In the genomic region with DNA sequence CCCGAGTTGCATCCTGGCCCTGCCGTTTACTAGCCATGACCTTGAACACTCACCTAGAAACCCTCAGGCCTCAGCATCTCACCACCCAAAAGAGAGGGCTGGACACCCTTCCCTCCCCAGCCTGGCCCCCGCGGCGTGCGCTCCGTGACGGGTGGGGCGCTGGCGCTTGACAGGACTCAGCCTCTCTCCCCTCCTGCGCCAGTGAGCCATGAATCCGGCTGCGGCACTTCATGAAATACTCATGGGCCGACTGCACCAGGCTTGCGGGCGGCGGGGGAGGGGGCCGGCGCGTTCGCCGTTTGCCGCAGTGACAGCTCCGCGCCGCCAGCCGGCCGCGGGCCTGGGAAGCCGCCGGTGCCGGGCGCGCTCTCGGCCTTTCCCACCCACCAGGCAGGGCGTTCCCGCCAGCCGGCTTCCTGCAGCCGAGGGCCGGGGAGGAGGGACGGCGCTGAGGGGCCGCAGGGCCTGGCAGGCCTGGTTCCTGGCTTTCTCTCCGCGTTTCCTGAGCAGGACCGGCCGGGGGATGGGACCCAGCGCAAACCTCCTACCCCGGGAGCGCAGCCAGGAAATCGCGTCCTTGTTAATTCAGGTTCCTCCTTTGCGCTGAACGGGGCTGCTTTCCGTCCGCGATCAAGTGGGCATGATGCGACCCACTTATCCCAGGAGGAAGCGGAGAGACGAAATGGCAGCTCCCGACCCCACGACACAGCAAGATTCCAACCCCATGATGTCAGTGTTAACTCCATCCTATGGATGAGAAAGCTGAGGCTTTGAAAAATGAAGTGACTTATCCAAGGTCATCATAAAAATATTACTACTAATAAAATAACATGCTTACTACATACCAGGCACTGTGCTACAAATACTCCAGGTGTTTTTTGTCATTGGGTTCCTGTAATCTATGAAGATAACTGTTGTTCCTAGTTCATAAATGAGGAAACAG, we compare ENCODE assay signal across 1 cellular context.
A peak's percentile ranks its signal among the peaks of the same experiment; 100 is the strongest.
TF ChIP-seq lines count a peak whose summit lies in the region.

No MANE protein-coding gene starts in this region.

TF ChIP-seq in H1, 55 proteins besides CTCF, POLR2A, EP300 and RAD21:
- TF ChIP-seq EGR1 (IDR thresholded peaks at IDR 0.05; ENCODE audit: borderline replicate concordance, low read depth, low read length) (no peak), ASH2L (IDR thresholded peaks at IDR 0.05; ENCODE audit: low read length) (peak; percentile 66), RBBP5 (IDR thresholded peaks at IDR 0.05; ENCODE audit: borderline replicate concordance, low read depth, low read length) (peak; percentile 78; the same call in 1 of the 2 replicates), SIN3A (conservative IDR thresholded peaks at IDR 0.05 in 1 of 2, IDR thresholded peaks at IDR 0.05 in 1 of 2; ENCODE audit: low read depth in 1 of 2, low read length in 2 of 2) (peak in 1 of 2 experiments; percentile 80; a peak in 2 of 4 replicates), CTBP2 (IDR thresholded peaks at IDR 0.05; ENCODE audit: borderline replicate concordance, insufficient read depth, insufficient read length, low read length) (no peak), KDM4A (IDR thresholded peaks at IDR 0.05; ENCODE audit: low read depth, low read length, severe bottlenecking) (peak; percentile 78), RFX5 (IDR thresholded peaks at IDR 0.05; ENCODE audit: borderline replicate concordance, low read depth, low read length) (no peak), SRF (IDR thresholded peaks at IDR 0.05; ENCODE audit: low read depth, low read length) (0 out of 2 replicates have a peak, but pooled peaks have one; percentile 9), TAF1 (IDR thresholded peaks at IDR 0.05; ENCODE audit: low read depth, low read length) (peak; percentile 50; the same call in 1 of the 2 replicates), SUZ12 (IDR thresholded peaks at IDR 0.05; ENCODE audit: low read length) (peak; percentile 49; the same call in 1 of the 2 replicates)
- TF ChIP-seq, protein P1, sequence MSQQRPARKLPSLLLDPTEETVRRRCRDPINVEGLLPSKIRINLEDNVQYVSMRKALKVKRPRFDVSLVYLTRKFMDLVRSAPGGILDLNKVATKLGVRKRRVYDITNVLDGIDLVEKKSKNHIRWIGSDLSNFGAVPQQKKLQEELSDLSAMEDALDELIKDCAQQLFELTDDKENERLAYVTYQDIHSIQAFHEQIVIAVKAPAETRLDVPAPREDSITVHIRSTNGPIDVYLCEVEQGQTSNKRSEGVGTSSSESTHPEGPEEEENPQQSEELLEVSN (IDR thresholded peaks at IDR 0.05) = 0 out of 2 replicates have a peak, but pooled peaks have one; percentile 40
